Comparison of ENCODE assay signal across 23 cellular contexts in genomic region chr2:223859070-223859469, GRCh38. TPM values are rescaled to one million over a fixed set of nuclear protein-coding genes. Genes with fewer than 3 reads are reported as not detected.
DNase-seq lines count a peak whose midpoint lies in the region; ATAC-seq, FAIRE-seq and TF ChIP-seq lines count a peak whose summit lies in the region.
"Had no signal": no experiment of that assay in that cellular context is flagged by ENCODE, and none has a peak within 500 bp of the region (broad histone marks: within the 10 kb centered on the region; RNA-seq: fewer than 3 reads in every experiment).

No MANE protein-coding gene starts in this region.

- H3K4me1 Mint-ChIP-seq in Caco-2 (ENCODE audit: low read depth, unreplicated experiment), result peaks cover 80% of the 10 kb centered on the region
- peaks cover 17% of the 10 kb centered on the region for H3K4me1 Mint-ChIP-seq in central memory CD8-positive, alpha-beta T cell
- peaks cover 29% of the 10 kb centered on the region for H3K4me1 Mint-ChIP-seq in progenitor cell of endocrine pancreas (ENCODE audit: low read depth)

- H3K9me3 Mint-ChIP-seq in Caco-2 (ENCODE audit: unreplicated experiment) (no peaks in the 10 kb centered on the region), progenitor cell of endocrine pancreas (ENCODE audit: low read depth) (peaks cover 4% of the 10 kb centered on the region)
- no peaks in the 10 kb centered on the region for H3K9me3 Mint-ChIP-seq in central memory CD8-positive, alpha-beta T cell
- H3K9me3 Mint-ChIP-seq: CD8-positive, alpha-beta memory T cell; IgD-negative memory B cell had no signal

- TF ChIP-seq CTCF in A549 (IDR thresholded peaks at IDR 0.05) (no peak), Caco-2 (IDR thresholded peaks at IDR 0.05; ENCODE audit: insufficient read depth in 1 of 2, low read depth in 1 of 2, low read length in 1 of 2, severe bottlenecking in 1 of 2, unreplicated experiment in 1 of 2) (no peak), progenitor cell of endocrine pancreas (IDR thresholded peaks at IDR 0.05; ENCODE audit: unreplicated experiment) (no peak), right atrium auricular region (IDR thresholded peaks at IDR 0.05) (no peak)

- H3K4me2 ChIP-seq in A549, result no peak overlapping the region
- H3K4me2 ChIP-seq: PC-9 had no signal

- TF ChIP-seq EP300 in A549 (IDR thresholded peaks at IDR 0.05), result no peak

- intact Hi-C loops in Caco-2 (cut with micrococcal nuclease; ENCODE audit: unreplicated experiment), result no loop called here

- peaks cover 78% of the 10 kb centered on the region for H3K4me1 ChIP-seq in A549
- H3K4me1 ChIP-seq in Caco-2, result peaks cover 98% of the 10 kb centered on the region
- H3K4me1 ChIP-seq in right atrium auricular region, result no peaks in the 10 kb centered on the region

- POLR2A ChIA-PET in A549 (lab: Yijun Ruan, JAX) (no interaction called here), Caco-2 (lab: Charles Lee) (no interaction called here)

- no peaks in the 10 kb centered on the region for H3K9me3 ChIP-seq in A549
- H3K9me3 ChIP-seq in Caco-2, result no peaks in the 10 kb centered on the region
- H3K9me3 ChIP-seq in right atrium auricular region, result no peaks in the 10 kb centered on the region

- H3K4me3 Mint-ChIP-seq in Caco-2 (ENCODE audit: unreplicated experiment), result peak overlapping the region; percentile 18
- no peak overlapping the region for H3K4me3 Mint-ChIP-seq in central memory CD8-positive, alpha-beta T cell
- no peak overlapping the region for H3K4me3 Mint-ChIP-seq in progenitor cell of endocrine pancreas (ENCODE audit: low read depth)
- H3K4me3 Mint-ChIP-seq: IgD-negative memory B cell had no signal

- H3K36me3 Mint-ChIP-seq in Caco-2 (ENCODE audit: insufficient read depth, unreplicated experiment), result peaks cover 43% of the 10 kb centered on the region
- no peaks in the 10 kb centered on the region for H3K36me3 Mint-ChIP-seq in central memory CD8-positive, alpha-beta T cell (ENCODE audit: insufficient read depth)
- peaks cover 3% of the 10 kb centered on the region for H3K36me3 Mint-ChIP-seq in progenitor cell of endocrine pancreas (ENCODE audit: insufficient read depth)
- H3K36me3 Mint-ChIP-seq: CD8-positive, alpha-beta memory T cell had no signal

- H3K4me3 ChIP-seq in A549 (no peak overlapping the region), Caco-2 (ENCODE audit: low read depth, low read length) (no peak overlapping the region), right atrium auricular region (no peak overlapping the region)
- H3K4me3 ChIP-seq: PC-9 had no signal

- no peak for TF ChIP-seq RAD21 in A549 (conservative IDR thresholded peaks at IDR 0.05 in 1 of 2, IDR thresholded peaks at IDR 0.05 in 1 of 2)

- H3K27me3 Mint-ChIP-seq in Caco-2 (ENCODE audit: insufficient read depth, unreplicated experiment), result no peaks in the 10 kb centered on the region
- H3K27me3 Mint-ChIP-seq in central memory CD8-positive, alpha-beta T cell, result no peaks in the 10 kb centered on the region
- no peaks in the 10 kb centered on the region for H3K27me3 Mint-ChIP-seq in progenitor cell of endocrine pancreas
- H3K27me3 Mint-ChIP-seq: CD8-positive, alpha-beta memory T cell; IgD-negative memory B cell had no signal

- no peak for TF ChIP-seq POLR2A in A549 (IDR thresholded peaks at IDR 0.05; ENCODE audit: low read length)

- H3K27me3 ChIP-seq in Caco-2 (replicated peaks; ENCODE audit: control insufficient read depth, insufficient read depth, low read length) (no peaks in the 10 kb centered on the region), right atrium auricular region (no peaks in the 10 kb centered on the region)

- H3K27ac ChIP-seq in A549 (peak overlapping the region; percentile 91 to 94), right atrium auricular region (no peak overlapping the region)
- H3K27ac ChIP-seq: C4-2B, HL-60, PC-9 had no signal

- ATAC-seq in A549, result no peak
- ATAC-seq in central memory CD8-positive, alpha-beta T cell (replicated peaks; ENCODE audit: extremely low read depth, poor library complexity, severe bottlenecking), result peak; percentile 54
- ATAC-seq in HG03520 (IDR thresholded peaks at IDR 0.05; ENCODE audit: unreplicated experiment), result no peak
- ATAC-seq: HCT116 had no signal

- H3K27ac Mint-ChIP-seq in Caco-2 (ENCODE audit: unreplicated experiment), result peak overlapping the region; percentile 100
- no peak overlapping the region for H3K27ac Mint-ChIP-seq in central memory CD8-positive, alpha-beta T cell (ENCODE audit: low read depth)
- peak overlapping the region; percentile 73 for H3K27ac Mint-ChIP-seq in progenitor cell of endocrine pancreas

- WGBS in A549 (ENCODE audit: missing lambda C conversion rate), result 98% methylated on average over 3 of the region's 3 CpGs

- H3K36me3 ChIP-seq in Caco-2 (ENCODE audit: control insufficient read depth, insufficient read depth, low read length) (no peaks in the 10 kb centered on the region), right atrium auricular region (no peaks in the 10 kb centered on the region)

- CTCF ChIA-PET in A549 (lab: Yijun Ruan, JAX) (interaction anchor here (0.9 to 1.9 kb wide), 6 partner anchors 9 to 131 kb away, joined by 3 to 9 read pairs (median 4); no protein-coding TSS in a partner anchor), Caco-2 (lab: Charles Lee) (interaction anchor here (0.6 to 3.0 kb wide), 3 partner anchors 53 to 98 kb away, joined by 4 to 19 read pairs (median 7); no protein-coding TSS in a partner anchor)

- no TSS peak for BruUV-seq in Caco-2 (replicated peaks; lab: Mats Ljungman, UMichigan)

- DNase-seq in A549 (ENCODE audit: low read depth in 1 of 2, low spot score in 1 of 2), result no peak
- DNase-seq in Caco-2, result no peak
- no peak for DNase-seq in central memory CD8-positive, alpha-beta T cell (ENCODE audit: low spot score in 2 of 2)
- DNase-seq in progenitor cell of endocrine pancreas (ENCODE audit: low spot score, unreplicated experiment), result no peak
- DNase-seq in middle frontal gyrus (ENCODE audit: extremely low spot score, low spot score), result no peak
- no peak for DNase-seq in right atrium auricular region (ENCODE audit: low spot score)
- DNase-seq: CD8-positive, alpha-beta memory T cell; NCI-H1048; NCI-H1417; NCI-H1694; NCI-H2029 treated with DMSO at 0.1 percent for 48 hours; NCI-H446 treated with DMSO at 0.1 percent for 48 hours; NCI-H526; RPMI8226; SHP77 had no signal

- no peak for FAIRE-seq in A549 (lab: Jason Lieb, UNC)
- FAIRE-seq: D721Med, GM19239 had no signal

TF ChIP-seq in A549, 52 proteins besides CTCF, POLR2A, EP300 and RAD21:
- no peak for TF ChIP-seq MYC (IDR thresholded peaks at IDR 0.05; ENCODE audit: borderline replicate concordance, low read length)
- no peak for TF ChIP-seq CHD2 (IDR thresholded peaks at IDR 0.05; ENCODE audit: low read length, partially characterized antibody)
TF ChIP-seq in A549: peak in this region for 0.

RNA-seq across cellular contexts. Expression of gene AP1S3, which starts 21.7 kb away (rescaled TPM):
- 28.3 and 57.0 TPM in 2 replicates for polyA plus RNA-seq in A549 (2011; rRNA removed)
- 12.4 and 14.2 TPM in 2 replicates for polyA plus RNA-seq in A549 (2012; cell fraction: cytosol; rRNA removed)
- 4.9 and 6.0 TPM in 2 replicates for polyA plus RNA-seq in A549 (2012; cell fraction: nucleus; rRNA removed)
- polyA plus RNA-seq in A549 (2017; fragmentation: RNase III; extraction: RNeasy Plus Mini Kit Qiagen cat#74134 plus additional on column Dnase treatment), result 39.7 to 43.4 TPM (median 42.9 TPM) in 3 replicates
- 13.9 and 16.2 TPM in 2 replicates for polyA minus RNA-seq in A549 (2011; rRNA and poly(A)+ RNA removed)
- 180 TPM in 2 replicates for total RNA-seq in Caco-2 (2022)
- 11.5 and 12.7 TPM in 2 replicates for total RNA-seq in progenitor cell of endocrine pancreas
- total RNA-seq in right atrium auricular region, result 1 to 10 TPM; 2.2 to 3.5 TPM

Comparison
In these comparisons a context has a peak if more than half of its experiments do, and no peak if none do; other contexts are left out.
1. H3K27ac ChIP-seq: peak in A549 (2 of 2); none in right atrium auricular region (0 of 2).
2. RNA of gene AP1S3, which starts 21.7 kb away (total RNA-seq): 180 TPM in Caco-2; 11.5 to 12.7 TPM in progenitor cell of endocrine pancreas and 2.2 to 3.5 TPM in right atrium auricular region; every median in the first group is over 10 times any median in the second.